11 cellular contexts compared by ENCODE assay signal in the genomic region with DNA sequence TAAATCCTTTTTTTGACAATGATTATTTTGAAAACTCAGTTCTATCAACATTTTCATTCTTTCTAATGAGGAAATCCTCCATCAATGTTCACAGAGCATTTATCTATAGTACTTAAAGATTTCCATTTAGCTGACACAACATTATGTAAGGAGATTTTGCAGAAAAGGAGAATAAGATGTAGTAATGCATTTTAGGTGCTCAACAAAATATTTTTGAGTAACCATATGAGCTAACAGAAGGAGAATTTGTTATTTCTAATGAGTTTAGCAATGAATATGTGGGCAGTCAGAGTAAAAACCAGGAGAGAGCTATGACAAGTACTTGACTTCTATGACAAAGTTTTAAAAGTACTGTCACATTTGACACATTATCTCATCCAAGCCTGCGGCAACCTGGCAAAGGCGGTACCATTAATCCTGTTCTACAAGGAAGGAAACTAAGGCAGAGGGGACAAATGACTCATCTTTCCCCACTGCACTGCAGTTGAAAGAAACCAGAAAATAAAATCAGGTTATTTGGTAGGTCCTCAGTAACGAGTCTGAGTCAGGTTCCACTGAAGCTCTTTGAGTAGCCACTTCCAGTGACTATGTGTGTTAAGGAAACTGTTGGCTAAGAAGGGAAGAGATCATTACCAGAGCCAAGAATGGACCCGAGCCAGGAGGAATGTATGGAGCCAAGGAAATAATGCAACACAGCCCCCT.
DNase-seq lines count a peak whose midpoint lies in the region; ATAC-seq and TF ChIP-seq lines count a peak whose summit lies in the region.
"Had no signal": no experiment of that assay in that cellular context is flagged by ENCODE, and none has a peak within 500 bp of the region (broad histone marks: within the 10 kb centered on the region; RNA-seq: fewer than 3 reads in every experiment).

No MANE protein-coding gene starts in this region.

- H3K79me2 ChIP-seq in SK-N-SH (ENCODE audit: insufficient read depth): peaks cover 99% of the 10 kb centered on the region

- peaks cover 55% of the 10 kb centered on the region for H3K4me1 ChIP-seq in CD8-positive, alpha-beta T cell (ENCODE audit: insufficient read depth, low read length)
- H3K4me1 ChIP-seq in SK-N-SH (ENCODE audit: control insufficient read depth in 1 of 2, insufficient read depth in 2 of 2, low read depth in 1 of 2, low read length in 1 of 2): peaks cover 14 to 42% of the 10 kb centered on the region in 2 experiments; a peak in 3 of 4 replicates
- H3K4me1 ChIP-seq in transverse colon: peaks cover 6 to 69% (median 21%) of the 10 kb centered on the region in 4 donors
- peaks cover 0 to 57% of the 10 kb centered on the region in 2 donors for H3K4me1 ChIP-seq in adrenal gland (replicated peaks in 1 of 2)

- H3K27me3 Mint-ChIP-seq in CD8-positive, alpha-beta T cell (ENCODE audit: low read depth): no peaks in the 10 kb centered on the region
- no peaks in the 10 kb centered on the region for H3K27me3 Mint-ChIP-seq in dendritic cell treated with granulocyte-macrophage colony-stimulating factor and Interleukin-4, amounts not matched to agents 40 ng/mL and 50 ng/mL, for 4 days
- no peaks in the 10 kb centered on the region for H3K27me3 Mint-ChIP-seq in natural killer cell (ENCODE audit: low read depth in 2 of 2)

- no peaks in the 10 kb centered on the region for H3K9me3 Mint-ChIP-seq in CD8-positive, alpha-beta T cell
- H3K9me3 Mint-ChIP-seq in dendritic cell treated with granulocyte-macrophage colony-stimulating factor and Interleukin-4, amounts not matched to agents 40 ng/mL and 50 ng/mL, for 4 days: no peaks in the 10 kb centered on the region
- H3K9me3 Mint-ChIP-seq in natural killer cell: no peaks in the 10 kb centered on the region

- TF ChIP-seq POLR2A in transverse colon (IDR thresholded peaks at IDR 0.05) (no peak), adrenal gland (IDR thresholded peaks at IDR 0.05) (no peak)

- no peaks in the 10 kb centered on the region for H3K27me3 ChIP-seq in CD8-positive, alpha-beta T cell (ENCODE audit: insufficient read depth, low read length)
- no peaks in the 10 kb centered on the region for H3K27me3 ChIP-seq in SK-N-SH (ENCODE audit: insufficient read depth)
- no peaks in the 10 kb centered on the region for H3K27me3 ChIP-seq in transverse colon
- no peaks in the 10 kb centered on the region for H3K27me3 ChIP-seq in adrenal gland
- H3K27me3 ChIP-seq: dorsolateral prefrontal cortex had no signal

- H3K4me3 Mint-ChIP-seq in CD8-positive, alpha-beta T cell: no peak overlapping the region
- no peak overlapping the region for H3K4me3 Mint-ChIP-seq in dendritic cell treated with granulocyte-macrophage colony-stimulating factor and Interleukin-4, amounts not matched to agents 40 ng/mL and 50 ng/mL, for 4 days
- no peak overlapping the region for H3K4me3 Mint-ChIP-seq in natural killer cell

- DNase-seq in CD8-positive, alpha-beta T cell: no peak
- DNase-seq in SK-N-SH (no peak), natural killer cell (no peak), NCI-H1417 treated with DMSO at 0.1 percent for 48 hours (lab: John Stamatoyannopoulos, UW) (no peak), transverse colon (no peak), adrenal gland (no peak), HuH-7.5 (ENCODE audit: low spot score) (no peak)
- DNase-seq: dorsolateral prefrontal cortex, left cardiac atrium, NCI-H146 had no signal

- CTCF ChIA-PET in CD8-positive, alpha-beta T cell (lab: Charles Lee): interaction anchor here (1.5 to 4.7 kb wide), 2 partner anchors 11 to 655 kb away, joined by 4 to 32 read pairs; no protein-coding TSS in a partner anchor
- CTCF ChIA-PET in SK-N-SH (lab: Yijun Ruan, JAX): interaction anchor here (1.0 to 3.7 kb wide), 5 partner anchors 10 to 642 kb away, joined by 3 to 25 read pairs (median 5); no protein-coding TSS in a partner anchor

- 0 out of 2 replicates have a peak overlapping the region, but pooled peaks have one; percentile 19 for H3K4me2 ChIP-seq in SK-N-SH

- H2AFZ ChIP-seq in SK-N-SH (ENCODE audit: low read depth): no peak overlapping the region

- H3K9me2 ChIP-seq in SK-N-SH: no peaks in the 10 kb centered on the region

- H3K27ac Mint-ChIP-seq in CD8-positive, alpha-beta T cell: peak overlapping the region; percentile 84
- H3K27ac Mint-ChIP-seq in dendritic cell treated with granulocyte-macrophage colony-stimulating factor and Interleukin-4, amounts not matched to agents 40 ng/mL and 50 ng/mL, for 4 days: peak overlapping the region; percentile 70
- peak overlapping the region; percentile 77 to 88 for H3K27ac Mint-ChIP-seq in natural killer cell

- no peak for TF ChIP-seq RAD21 in SK-N-SH (IDR thresholded peaks at IDR 0.05; ENCODE audit: low read length)

- TF ChIP-seq EP300 in SK-N-SH (IDR thresholded peaks at IDR 0.05; ENCODE audit: borderline replicate concordance in 1 of 2, low read depth in 1 of 2, low read length in 1 of 2) (no peak), transverse colon (IDR thresholded peaks at IDR 0.05; ENCODE audit: low read depth) (no peak)

- 46% methylated on average over 4 of the region's 4 CpGs for whole genome bisulfite sequencing in SK-N-SH (ENCODE audit: low lambda C conversion rate)
- WGBS in transverse colon (ENCODE audit: low coverage in 1 of 2), 2 donors: 18 to 63% methylated on average over 2 to 4 of the region's 4 CpGs
- WGBS in adrenal gland, 4 donors: 71 to 75% (median 74%) methylated on average over 4 of the region's 4 CpGs

- no peaks in the 10 kb centered on the region for H3K9me3 ChIP-seq in CD8-positive, alpha-beta T cell (ENCODE audit: low read length)
- no peaks in the 10 kb centered on the region for H3K9me3 ChIP-seq in SK-N-SH
- no peaks in the 10 kb centered on the region for H3K9me3 ChIP-seq in transverse colon
- no peaks in the 10 kb centered on the region for H3K9me3 ChIP-seq in adrenal gland (replicated peaks in 1 of 3)

- in situ Hi-C loops in transverse colon (cut with MboI; ENCODE audit: low pct_ligation_motif_present in 1 of 4, low pct_unique_long_range_greater_than_20kb in 1 of 4, low sequenced_read_pairs in 3 of 4): no loop called here

- no peaks in the 10 kb centered on the region for H3K36me3 ChIP-seq in CD8-positive, alpha-beta T cell (ENCODE audit: insufficient read depth, low read length)
- H3K36me3 ChIP-seq in SK-N-SH (replicated peaks in 1 of 2; ENCODE audit: control insufficient read depth in 1 of 2, insufficient read depth in 2 of 2, low read length in 1 of 2): peaks cover 0 to 13% of the 10 kb centered on the region in 2 experiments
- no peaks in the 10 kb centered on the region for H3K36me3 ChIP-seq in transverse colon
- H3K36me3 ChIP-seq in adrenal gland (replicated peaks in 1 of 2): no peaks in the 10 kb centered on the region

- no peak overlapping the region for H3K9ac ChIP-seq in SK-N-SH

- no peak for ATAC-seq in CD8-positive, alpha-beta T cell
- ATAC-seq in natural killer cell: peak in 1 of 3 donors; percentile 25

- peaks cover 88% of the 10 kb centered on the region for H3K4me1 Mint-ChIP-seq in CD8-positive, alpha-beta T cell (ENCODE audit: low read depth)
- peaks cover 54% of the 10 kb centered on the region for H3K4me1 Mint-ChIP-seq in dendritic cell treated with granulocyte-macrophage colony-stimulating factor and Interleukin-4, amounts not matched to agents 40 ng/mL and 50 ng/mL, for 4 days (ENCODE audit: low read depth)
- peaks cover 86 to 91% of the 10 kb centered on the region in 2 donors for H3K4me1 Mint-ChIP-seq in natural killer cell

- peaks cover 24% of the 10 kb centered on the region for H3F3A ChIP-seq in SK-N-SH (replicated peaks; ENCODE audit: insufficient read depth)

- H3K27ac ChIP-seq in CD8-positive, alpha-beta T cell (ENCODE audit: low read depth, low read length): no peak overlapping the region
- peak overlapping the region in 1 of 2 experiments; percentile 52; a peak in 3 of 4 replicates for H3K27ac ChIP-seq in SK-N-SH (ENCODE audit: low read depth in 2 of 2, low read length in 1 of 2)
- peak overlapping the region in 1 of 4 donors; percentile 36 for H3K27ac ChIP-seq in transverse colon
- no peak overlapping the region for H3K27ac ChIP-seq in adrenal gland
- H3K27ac ChIP-seq: dorsolateral prefrontal cortex had no signal

- peaks cover 19% of the 10 kb centered on the region for H3K36me3 Mint-ChIP-seq in CD8-positive, alpha-beta T cell
- H3K36me3 Mint-ChIP-seq in dendritic cell treated with granulocyte-macrophage colony-stimulating factor and Interleukin-4, amounts not matched to agents 40 ng/mL and 50 ng/mL, for 4 days (ENCODE audit: low read depth): peaks cover 20% of the 10 kb centered on the region
- no peaks in the 10 kb centered on the region for H3K36me3 Mint-ChIP-seq in natural killer cell

- peaks cover 95% of the 10 kb centered on the region for H4K20me1 ChIP-seq in SK-N-SH (ENCODE audit: insufficient read depth)

- intact Hi-C loops in CD8-positive, alpha-beta T cell (cut with DNase I, micrococcal nuclease): loop anchor here in 1 of 2 experiments (5.0 kb wide), 1 partner anchor 73 kb away; no protein-coding TSS in a partner anchor
- intact Hi-C loops in dendritic cell treated with granulocyte-macrophage colony-stimulating factor and Interleukin-4, amounts not matched to agents 40 ng/mL and 50 ng/mL, for 4 days (cut with micrococcal nuclease): no loop called here
- intact Hi-C loops in natural killer cell (cut with micrococcal nuclease): no loop called here
- intact Hi-C loops in transverse colon (cut with DNase I; ENCODE audit: low total_unique reads): no loop called here
- intact Hi-C loops in adrenal gland (cut with DNase I): no loop called here

- H3K4me3 ChIP-seq in CD8-positive, alpha-beta T cell (ENCODE audit: low read depth, low read length): no peak overlapping the region
- H3K4me3 ChIP-seq in SK-N-SH (ENCODE audit: low read depth in 2 of 2, low read length in 1 of 2) (no peak overlapping the region), transverse colon (no peak overlapping the region), adrenal gland (no peak overlapping the region)
- H3K4me3 ChIP-seq: dorsolateral prefrontal cortex had no signal

- no peak for TF ChIP-seq CTCF in CD8-positive, alpha-beta T cell (IDR thresholded peaks at IDR 0.05)
- TF ChIP-seq CTCF in SK-N-SH (IDR thresholded peaks at IDR 0.05) (no peak), natural killer cell (IDR thresholded peaks at IDR 0.05) (no peak), transverse colon (IDR thresholded peaks at IDR 0.05) (no peak), adrenal gland (IDR thresholded peaks at IDR 0.05) (no peak)

- POLR2A ChIA-PET in CD8-positive, alpha-beta T cell (lab: Charles Lee): interaction anchor here (1.0 kb wide), 1 partner anchor 10 kb away, joined by 3 read pairs; no protein-coding TSS in a partner anchor
- POLR2A ChIA-PET in SK-N-SH (lab: Yijun Ruan, JAX): no interaction called here

TF ChIP-seq in SK-N-SH, 30 proteins besides CTCF, POLR2A, EP300 and RAD21 (continues in another document):
- 0 out of 2 replicates have a peak, but pooled peaks have one; percentile 30 for TF ChIP-seq POLR2AphosphoS5 (IDR thresholded peaks at IDR 0.05; ENCODE audit: low read depth, low read length)
- TF ChIP-seq TEAD4 (IDR thresholded peaks at IDR 0.05; ENCODE audit: borderline replicate concordance, insufficient read depth): no peak
- TF ChIP-seq MEF2A (IDR thresholded peaks at IDR 0.05; ENCODE audit: borderline replicate concordance, low read depth): no peak
- TF ChIP-seq NFIC (IDR thresholded peaks at IDR 0.05; ENCODE audit: borderline replicate concordance): peak; percentile 68
- no peak; the same call in 1 of the 2 replicates for TF ChIP-seq FOSL2 (IDR thresholded peaks at IDR 0.05; ENCODE audit: borderline replicate concordance, low read depth)
- TF ChIP-seq EZH2phosphoT487 (IDR thresholded peaks at IDR 0.05; ENCODE audit: borderline replicate concordance, low read depth): no peak
